ENCODE assay signal across 20 cellular contexts in genomic region chr6:125769147-125769783, GRCh38. TPM values are rescaled to one million over a fixed set of nuclear protein-coding genes. Genes with fewer than 3 reads are reported as not detected.
"Had no signal": no experiment of that assay in that cellular context is flagged by ENCODE, and none has a peak within 500 bp of the region (broad histone marks: within the 10 kb centered on the region; RNA-seq: fewer than 3 reads in every experiment).

No MANE protein-coding gene starts in this region.

- H3K4me1 Mint-ChIP-seq: endodermal cell had no signal

- H3K4me3 Mint-ChIP-seq: activated B cell treated with CpG ODN at 0.5 μM for 24 hours; activated CD4-positive, alpha-beta T cell treated with anti-CD3 and anti-CD28 coated beads for 36 hours; activated naive CD4-positive, alpha-beta T cell treated with anti-CD3 and anti-CD28 coated beads for 36 hours; activated T-cell treated with anti-CD3 and anti-CD28 coated beads, Interleukin-2, amount 50 U/mL, for 4 hours; endodermal cell; stimulated activated naive CD8-positive, alpha-beta T cell treated with anti-CD3 and anti-CD28 coated beads, Interleukin-15, Interleukin-2, amounts not matched to agents 100 ng/mL and 50 ng/mL, for 24 hours had no signal

- H3K9me3 Mint-ChIP-seq: activated B cell treated with CpG ODN at 0.5 μM for 24 hours; activated naive CD4-positive, alpha-beta T cell treated with anti-CD3 and anti-CD28 coated beads for 36 hours; activated T-cell treated with anti-CD3 and anti-CD28 coated beads, Interleukin-2, amount 50 U/mL, for 4 hours; naive thymus-derived CD4-positive, alpha-beta T cell; stimulated activated naive CD8-positive, alpha-beta T cell treated with anti-CD3 and anti-CD28 coated beads, Interleukin-15, Interleukin-2, amounts not matched to agents 100 ng/mL and 50 ng/mL, for 24 hours had no signal

- H3K27ac ChIP-seq: epithelial cell of prostate, gastroesophageal sphincter, left ventricle myocardium inferior, prostate gland, thyroid gland had no signal

- H3K4me3 ChIP-seq: gastroesophageal sphincter, left ventricle myocardium inferior, prostate gland, thyroid gland had no signal

- H3K9me3 ChIP-seq: gastroesophageal sphincter, left ventricle myocardium inferior, prostate gland, thyroid gland had no signal

- ATAC-seq: activated CD4-positive, alpha-beta T cell treated with anti-CD3 and anti-CD28 coated beads for 36 hours; gastroesophageal sphincter had no signal

- FAIRE-seq: bronchial epithelial cell had no signal

- H3K4me1 ChIP-seq: gastroesophageal sphincter, prostate gland had no signal

- H3K36me3 Mint-ChIP-seq: naive thymus-derived CD4-positive, alpha-beta T cell had no signal

- DNase-seq: activated B cell treated with CpG ODN at 0.5 μM for 24 hours; activated CD4-positive, alpha-beta T cell treated with anti-CD3 and anti-CD28 coated beads, Interleukin-2, amount 50 U/mL, for 4 hours; activated CD8-positive, alpha-beta memory T cell treated with anti-CD3 and anti-CD28 coated beads for 24 hours; activated CD8-positive, alpha-beta memory T cell treated with anti-CD3 and anti-CD28 coated beads, Interleukin-2, amount 50 U/mL, for 4 hours; cortex of kidney; left ventricle myocardium inferior; stimulated activated CD4-positive, alpha-beta T cell treated with anti-CD3 and anti-CD28 coated beads, Interleukin-1b, Interleukin-23, amount 100 ng/mL, for 48 hours; T-helper 9 cell had no signal

- H3K27ac Mint-ChIP-seq: activated B cell treated with CpG ODN at 0.5 μM for 24 hours; activated CD4-positive, alpha-beta T cell treated with anti-CD3 and anti-CD28 coated beads for 36 hours; activated naive CD4-positive, alpha-beta T cell treated with anti-CD3 and anti-CD28 coated beads for 36 hours; endodermal cell; stimulated activated naive CD8-positive, alpha-beta T cell treated with anti-CD3 and anti-CD28 coated beads, Interleukin-15, Interleukin-2, amounts not matched to agents 100 ng/mL and 50 ng/mL, for 24 hours had no signal

RNA-seq across cellular contexts. Expression of gene HEY2, which starts 19.8 kb away (rescaled TPM):
- total RNA-seq: activated B cell treated with CpG ODN at 0.5 μM for 24 hours; activated CD4-positive, alpha-beta T cell treated with anti-CD3 and anti-CD28 coated beads for 36 hours; activated naive CD4-positive, alpha-beta T cell treated with anti-CD3 and anti-CD28 coated beads for 36 hours; bronchial epithelial cell; lung microvascular endothelial cell had no signal
